8 cellular contexts compared by ENCODE assay signal in genomic region chr17:66965801-66966528, GRCh38. TPM values are rescaled to one million over a fixed set of nuclear protein-coding genes. Genes with fewer than 3 reads are reported as not detected.
DNase-seq lines count a peak whose midpoint lies in the region; ATAC-seq lines count a peak whose summit lies in the region.

No MANE protein-coding gene starts in this region.

- peaks cover 69% of the 10 kb centered on the region for H3K27me3 Mint-ChIP-seq in activated CD4-positive, alpha-beta memory T cell treated with anti-CD3 and anti-CD28 coated beads for 36 hours

- intact Hi-C loops in activated CD4-positive, alpha-beta memory T cell treated with anti-CD3 and anti-CD28 coated beads for 36 hours (cut with micrococcal nuclease): no loop called here

- H3K4me3 ChIP-seq in iPS-18c (ENCODE audit: insufficient read depth, low read depth, low read length): peak overlapping the region; percentile 50

- POLR2A ChIA-PET in activated CD4-positive, alpha-beta memory T cell treated with anti-CD3 and anti-CD28 coated beads for 36 hours (lab: Charles Lee): no interaction called here

- DNase-seq in NCI-H1417 (lab: John Stamatoyannopoulos, UW): peak in 2 of 3 experiments; percentile 54 to 58
- no peak for DNase-seq in NCI-H1417 treated with DMSO at 0.1 percent for 48 hours (lab: John Stamatoyannopoulos, UW)
- no peak for DNase-seq in activated CD4-positive, alpha-beta memory T cell treated with anti-CD3 and anti-CD28 coated beads for 36 hours
- no peak for DNase-seq in stimulated activated effector memory CD8-positive, alpha-beta T cell treated with anti-CD3 and anti-CD28 coated beads, Interleukin-12 subunit alpha, Interleukin-12 subunit beta, amount 100 ng/mL, for 72 hours (ENCODE audit: low spot score in 2 of 2)

- peaks cover 9% of the 10 kb centered on the region for H3K4me1 Mint-ChIP-seq in activated CD4-positive, alpha-beta memory T cell treated with anti-CD3 and anti-CD28 coated beads for 36 hours (ENCODE audit: low read depth)
- peaks cover 18% of the 10 kb centered on the region for H3K4me1 Mint-ChIP-seq in stimulated activated effector memory CD8-positive, alpha-beta T cell treated with anti-CD3 and anti-CD28 coated beads, Interleukin-12 subunit alpha, Interleukin-12 subunit beta, amount 100 ng/mL, for 72 hours

- no peaks in the 10 kb centered on the region for H3K9me3 Mint-ChIP-seq in activated CD4-positive, alpha-beta memory T cell treated with anti-CD3 and anti-CD28 coated beads for 36 hours
- H3K9me3 Mint-ChIP-seq in stimulated activated effector memory CD8-positive, alpha-beta T cell treated with anti-CD3 and anti-CD28 coated beads, Interleukin-12 subunit alpha, Interleukin-12 subunit beta, amount 100 ng/mL, for 72 hours: no peaks in the 10 kb centered on the region

- ATAC-seq in stimulated activated effector memory CD8-positive, alpha-beta T cell treated with anti-CD3 and anti-CD28 coated beads, Interleukin-12 subunit alpha, Interleukin-12 subunit beta, amount 100 ng/mL, for 72 hours: no peak
- ATAC-seq in GM21619 (IDR thresholded peaks at IDR 0.05; ENCODE audit: unreplicated experiment): no peak
- ATAC-seq in HG03097 (IDR thresholded peaks at IDR 0.05; ENCODE audit: low FRiP score, unreplicated experiment): no peak
- ATAC-seq in activated CD4-positive, CD25-positive, alpha-beta regulatory T cell treated with anti-CD3 and anti-CD28 coated beads, Interleukin-2, amount 50 U/mL, for 24 hours: no peak

- no peak overlapping the region for H3K27ac Mint-ChIP-seq in activated CD4-positive, alpha-beta memory T cell treated with anti-CD3 and anti-CD28 coated beads for 36 hours
- H3K27ac Mint-ChIP-seq in stimulated activated effector memory CD8-positive, alpha-beta T cell treated with anti-CD3 and anti-CD28 coated beads, Interleukin-12 subunit alpha, Interleukin-12 subunit beta, amount 100 ng/mL, for 72 hours: no peak overlapping the region

- CTCF ChIA-PET in activated CD4-positive, alpha-beta memory T cell treated with anti-CD3 and anti-CD28 coated beads for 36 hours (lab: Charles Lee): no interaction called here

- H3K9me3 ChIP-seq in iPS-18c (ENCODE audit: control insufficient read depth, insufficient read depth, low read length): no peaks in the 10 kb centered on the region

- peak overlapping the region; percentile 33 for H3K4me3 Mint-ChIP-seq in activated CD4-positive, alpha-beta memory T cell treated with anti-CD3 and anti-CD28 coated beads for 36 hours
- peak overlapping the region; percentile 56 for H3K4me3 Mint-ChIP-seq in stimulated activated effector memory CD8-positive, alpha-beta T cell treated with anti-CD3 and anti-CD28 coated beads, Interleukin-12 subunit alpha, Interleukin-12 subunit beta, amount 100 ng/mL, for 72 hours

- no peaks in the 10 kb centered on the region for H3K36me3 Mint-ChIP-seq in activated CD4-positive, alpha-beta memory T cell treated with anti-CD3 and anti-CD28 coated beads for 36 hours
- H3K36me3 Mint-ChIP-seq in stimulated activated effector memory CD8-positive, alpha-beta T cell treated with anti-CD3 and anti-CD28 coated beads, Interleukin-12 subunit alpha, Interleukin-12 subunit beta, amount 100 ng/mL, for 72 hours: no peaks in the 10 kb centered on the region

RNA-seq across cellular contexts. Expression of gene CACNG4, which starts 1.5 kb away (rescaled TPM):
- not detected for total RNA-seq in activated CD4-positive, alpha-beta memory T cell treated with anti-CD3 and anti-CD28 coated beads for 36 hours

Comparison
In these comparisons a context has a peak if more than half of its experiments do, and no peak if none do; other contexts are left out.
1. DNase-seq: peak in NCI-H1417 (2 of 3); none in NCI-H1417 treated with DMSO at 0.1 percent for 48 hours (single experiment), activated CD4-positive, alpha-beta memory T cell treated with anti-CD3 and anti-CD28 coated beads for 36 hours (single experiment) and stimulated activated effector memory CD8-positive, alpha-beta T cell treated with anti-CD3 and anti-CD28 coated beads, Interleukin-12 subunit alpha, Interleukin-12 subunit beta, amount 100 ng/mL, for 72 hours (0 of 2).